In the genomic region with DNA sequence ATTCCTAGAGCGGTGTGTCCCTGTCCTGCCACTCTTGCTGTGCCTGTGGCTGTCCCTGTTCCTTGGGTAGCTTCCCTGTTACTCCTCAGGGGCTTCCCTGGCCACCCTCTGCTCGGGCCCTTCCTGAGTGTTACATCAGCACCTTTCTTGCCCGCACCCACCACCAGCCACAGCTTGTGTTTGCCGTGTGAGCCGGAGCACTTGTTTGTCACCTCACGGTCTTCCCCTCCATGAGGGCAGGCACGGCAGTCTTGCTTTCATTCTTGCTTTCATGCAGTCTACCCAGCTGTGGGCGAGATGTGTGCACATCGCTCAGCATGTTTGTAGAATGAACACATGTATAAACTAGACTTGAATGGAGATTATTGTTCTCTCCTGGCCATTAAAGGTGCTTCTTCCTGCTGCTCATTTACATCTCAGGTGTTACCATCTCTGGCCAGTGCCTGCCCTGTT, we compare ENCODE assay signal across 9 cellular contexts. TPM values are rescaled to one million over a fixed set of nuclear protein-coding genes. Genes with fewer than 3 reads are reported as not detected.
A peak's percentile ranks its signal among the peaks of the same experiment; 100 is the strongest.
DNase-seq lines count a peak whose midpoint lies in the region; ATAC-seq and TF ChIP-seq lines count a peak whose summit lies in the region.
"Had no signal": no experiment of that assay in that cellular context is flagged by ENCODE, and none has a peak within 500 bp of the region (broad histone marks: within the 10 kb centered on the region; RNA-seq: fewer than 3 reads in every experiment).

No MANE protein-coding gene starts in this region.

- peaks cover 78% of the 10 kb centered on the region for H3K36me3 Mint-ChIP-seq in activated T-cell treated with anti-CD3 and anti-CD28 coated beads, Interleukin-2, amount 50 U/mL, for 24 hours (ENCODE audit: low read depth)
- H3K36me3 Mint-ChIP-seq in naive thymus-derived CD8-positive, alpha-beta T cell: peaks cover 0 to 25% (median 0%) of the 10 kb centered on the region in 3 donors

- no peak overlapping the region for H2AFZ ChIP-seq in MM.1S (ENCODE audit: low read length)

- H3K27me3 ChIP-seq in MM.1S (replicated peaks; ENCODE audit: insufficient read depth, low read length): no peaks in the 10 kb centered on the region
- no peaks in the 10 kb centered on the region for H3K27me3 ChIP-seq in uterus

- H3K27me3 Mint-ChIP-seq in activated T-cell treated with anti-CD3 and anti-CD28 coated beads, Interleukin-2, amount 50 U/mL, for 24 hours: no peaks in the 10 kb centered on the region
- H3K27me3 Mint-ChIP-seq in naive thymus-derived CD8-positive, alpha-beta T cell: no peaks in the 10 kb centered on the region

- H3K9me3 ChIP-seq in MM.1S (replicated peaks; ENCODE audit: insufficient read depth, low read length) (no peaks in the 10 kb centered on the region), uterus (no peaks in the 10 kb centered on the region)

- TF ChIP-seq CTCF in GM12864 (IDR thresholded peaks at IDR 0.05; ENCODE audit: low read depth, low read length, missing control alignments) (no peak), MM.1S (IDR thresholded peaks at IDR 0.05; ENCODE audit: low read length) (no peak), uterus (IDR thresholded peaks at IDR 0.05) (no peak)

- H4K20me1 ChIP-seq in MM.1S (ENCODE audit: insufficient read depth, low read length): no peaks in the 10 kb centered on the region

- POLR2A ChIA-PET in naive thymus-derived CD8-positive, alpha-beta T cell (lab: Charles Lee): interaction anchor here (1.5 kb wide), 1 partner anchor 13 kb away, joined by 4 read pairs; no protein-coding TSS in a partner anchor

- peaks cover 86% of the 10 kb centered on the region for H3K79me2 ChIP-seq in MM.1S (ENCODE audit: low read length)

- H3K9me2 ChIP-seq in MM.1S (replicated peaks; ENCODE audit: insufficient read depth, low read length): no peaks in the 10 kb centered on the region

- DNase-seq in GM12864 (ENCODE audit: low read depth): peak; percentile 85
- DNase-seq in MM.1S: peak; percentile 64
- DNase-seq in activated T-cell treated with anti-CD3 and anti-CD28 coated beads, Interleukin-2, amount 50 U/mL, for 24 hours: peak; percentile 76
- peak in 1 of 10 donors; percentile 20 for DNase-seq in naive thymus-derived CD8-positive, alpha-beta T cell
- no peak for DNase-seq in midbrain (lab: John Stamatoyannopoulos, UW)
- DNase-seq in Ammon's horn (ENCODE audit: low spot score): no peak
- DNase-seq in uterus: no peak

- H3K27ac Mint-ChIP-seq in activated T-cell treated with anti-CD3 and anti-CD28 coated beads, Interleukin-2, amount 50 U/mL, for 24 hours: peak overlapping the region; percentile 98
- peak overlapping the region in 8 of 10 donors; percentile 29 to 85 (median 74) for H3K27ac Mint-ChIP-seq in naive thymus-derived CD8-positive, alpha-beta T cell

- H3K9me3 Mint-ChIP-seq in activated T-cell treated with anti-CD3 and anti-CD28 coated beads, Interleukin-2, amount 50 U/mL, for 24 hours: no peaks in the 10 kb centered on the region
- H3K9me3 Mint-ChIP-seq in naive thymus-derived CD8-positive, alpha-beta T cell: no peaks in the 10 kb centered on the region

- intact Hi-C loops in uterus (cut with DNase I; ENCODE audit: low total_unique reads): no loop called here

- H3K4me1 Mint-ChIP-seq in activated T-cell treated with anti-CD3 and anti-CD28 coated beads, Interleukin-2, amount 50 U/mL, for 24 hours (ENCODE audit: low read depth): peaks cover 90% of the 10 kb centered on the region
- peaks cover 42 to 81% (median 70%) of the 10 kb centered on the region in 4 donors for H3K4me1 Mint-ChIP-seq in naive thymus-derived CD8-positive, alpha-beta T cell

- H3K4me1 ChIP-seq in MM.1S (ENCODE audit: low read length) (0 out of 2 replicates have a peak, but pooled peaks cover 3% of the 10 kb centered on the region), uterus (no peaks in the 10 kb centered on the region)

- peak overlapping the region; percentile 79 for H3K27ac ChIP-seq in MM.1S (ENCODE audit: low read length)
- H3K27ac ChIP-seq in uterus: no peak overlapping the region
- H3K27ac ChIP-seq: HL-60 had no signal

- H3K4me2 ChIP-seq in MM.1S (ENCODE audit: low read depth, low read length): peak overlapping the region; percentile 81

- no peaks in the 10 kb centered on the region for H3K36me3 ChIP-seq in MM.1S (replicated peaks; ENCODE audit: insufficient read depth, low read length)
- no peaks in the 10 kb centered on the region for H3K36me3 ChIP-seq in uterus

- peaks cover 16% of the 10 kb centered on the region for H3F3A ChIP-seq in MM.1S (ENCODE audit: insufficient read depth, low read length)

- peak overlapping the region; percentile 67 for H3K4me3 Mint-ChIP-seq in activated T-cell treated with anti-CD3 and anti-CD28 coated beads, Interleukin-2, amount 50 U/mL, for 24 hours
- H3K4me3 Mint-ChIP-seq in naive thymus-derived CD8-positive, alpha-beta T cell: peak overlapping the region in 7 of 10 donors; percentile 4 to 71 (median 42)

- H3K4me3 ChIP-seq in GM12864 (ENCODE audit: low read depth, low read length) (peak overlapping the region; percentile 50), MM.1S (ENCODE audit: low read length) (peak overlapping the region; percentile 65), uterus (no peak overlapping the region)

- TF ChIP-seq POLR2A in uterus (IDR thresholded peaks at IDR 0.05): no peak

- H3K9ac ChIP-seq in MM.1S (ENCODE audit: low read length): peak overlapping the region; percentile 55

- peak; percentile 77 for ATAC-seq in GM21529 (IDR thresholded peaks at IDR 0.05; ENCODE audit: unreplicated experiment)
- peak; percentile 39 to 48 for ATAC-seq in naive thymus-derived CD8-positive, alpha-beta T cell

RNA-seq across cellular contexts. Expression of a gene that starts 42.0 kb away (rescaled TPM):
- 10 to 100 TPM; 40.8 to 45.2 TPM for total RNA-seq in naive thymus-derived CD8-positive, alpha-beta T cell
- polyA plus RNA-seq in naive thymus-derived CD8-positive, alpha-beta T cell: 10 to 100 TPM; 13.3 to 18.5 (median 13.8) TPM
- 10 to 100 TPM in 3 of 4 donors, 1 to 10 TPM in 1; 7.4 to 33.1 (median 22.1) TPM for total RNA-seq in uterus

Comparison
In these comparisons a context has a peak if more than half of its experiments do, and no peak if none do; other contexts are left out.
1. DNase-seq: peak in GM12864 (single experiment), MM.1S (single experiment) and activated T-cell treated with anti-CD3 and anti-CD28 coated beads, Interleukin-2, amount 50 U/mL, for 24 hours (single experiment); none in midbrain (single experiment), Ammon's horn (single experiment) and uterus (0 of 2).
2. H3K4me3 ChIP-seq: peak in GM12864 (single experiment) and MM.1S (single experiment); none in uterus (0 of 2).